ENCODE assay signal across 1 cellular context in genomic region chr20:31720486-31721407, GRCh38.
TF ChIP-seq lines count a peak whose summit lies in the region.

No MANE protein-coding gene starts in this region.

TF ChIP-seq in HepG2, 621 proteins besides CTCF, POLR2A, EP300 and RAD21 (continued from another document and continues in another):
- TF ChIP-seq, protein P1, sequence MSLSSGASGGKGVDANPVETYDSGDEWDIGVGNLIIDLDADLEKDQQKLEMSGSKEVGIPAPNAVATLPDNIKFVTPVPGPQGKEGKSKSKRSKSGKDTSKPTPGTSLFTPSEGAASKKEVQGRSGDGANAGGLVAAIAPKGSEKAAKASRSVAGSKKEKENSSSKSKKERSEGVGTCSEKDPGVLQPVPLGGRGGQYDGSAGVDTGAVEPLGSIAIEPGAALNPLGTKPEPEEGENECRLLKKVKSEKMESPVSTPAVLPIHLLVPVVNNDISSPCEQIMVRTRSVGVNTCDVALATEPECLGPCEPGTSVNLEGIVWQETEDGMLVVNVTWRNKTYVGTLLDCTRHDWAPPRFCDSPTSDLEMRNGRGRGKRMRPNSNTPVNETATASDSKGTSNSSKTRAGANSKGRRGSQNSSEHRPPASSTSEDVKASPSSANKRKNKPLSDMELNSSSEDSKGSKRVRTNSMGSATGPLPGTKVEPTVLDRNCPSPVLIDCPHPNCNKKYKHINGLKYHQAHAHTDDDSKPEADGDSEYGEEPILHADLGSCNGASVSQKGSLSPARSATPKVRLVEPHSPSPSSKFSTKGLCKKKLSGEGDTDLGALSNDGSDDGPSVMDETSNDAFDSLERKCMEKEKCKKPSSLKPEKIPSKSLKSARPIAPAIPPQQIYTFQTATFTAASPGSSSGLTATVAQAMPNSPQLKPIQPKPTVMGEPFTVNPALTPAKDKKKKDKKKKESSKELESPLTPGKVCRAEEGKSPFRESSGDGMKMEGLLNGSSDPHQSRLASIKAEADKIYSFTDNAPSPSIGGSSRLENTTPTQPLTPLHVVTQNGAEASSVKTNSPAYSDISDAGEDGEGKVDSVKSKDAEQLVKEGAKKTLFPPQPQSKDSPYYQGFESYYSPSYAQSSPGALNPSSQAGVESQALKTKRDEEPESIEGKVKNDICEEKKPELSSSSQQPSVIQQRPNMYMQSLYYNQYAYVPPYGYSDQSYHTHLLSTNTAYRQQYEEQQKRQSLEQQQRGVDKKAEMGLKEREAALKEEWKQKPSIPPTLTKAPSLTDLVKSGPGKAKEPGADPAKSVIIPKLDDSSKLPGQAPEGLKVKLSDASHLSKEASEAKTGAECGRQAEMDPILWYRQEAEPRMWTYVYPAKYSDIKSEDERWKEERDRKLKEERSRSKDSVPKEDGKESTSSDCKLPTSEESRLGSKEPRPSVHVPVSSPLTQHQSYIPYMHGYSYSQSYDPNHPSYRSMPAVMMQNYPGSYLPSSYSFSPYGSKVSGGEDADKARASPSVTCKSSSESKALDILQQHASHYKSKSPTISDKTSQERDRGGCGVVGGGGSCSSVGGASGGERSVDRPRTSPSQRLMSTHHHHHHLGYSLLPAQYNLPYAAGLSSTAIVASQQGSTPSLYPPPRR (CRISPR knock-in tag; IDR thresholded peaks at IDR 0.05; ENCODE audit: borderline replicate concordance) = peak; percentile 93
- TF ChIP-seq KDM5B (CRISPR knock-in tag; IDR thresholded peaks at IDR 0.05; ENCODE audit: borderline replicate concordance) = no peak; the same call in none of the 2 replicates
- TF ChIP-seq ZNF747 (CRISPR knock-in tag; IDR thresholded peaks at IDR 0.05; ENCODE audit: borderline replicate concordance) = peak; percentile 98
- no peak for TF ChIP-seq IKZF1 (IDR thresholded peaks at IDR 0.05)
- no peak for TF ChIP-seq ZNF17 (CRISPR knock-in tag; IDR thresholded peaks at IDR 0.05)
- peak; percentile 72; the same call in 1 of the 2 replicates for TF ChIP-seq HIVEP1 (CRISPR knock-in tag; IDR thresholded peaks at IDR 0.05)
- peak; percentile 87; the same call in 1 of the 2 replicates for TF ChIP-seq KAT7 (CRISPR knock-in tag; IDR thresholded peaks at IDR 0.05; ENCODE audit: borderline replicate concordance)
- peak; percentile 92 for TF ChIP-seq ZKSCAN8 (CRISPR knock-in tag; IDR thresholded peaks at IDR 0.05; ENCODE audit: borderline replicate concordance)
- TF ChIP-seq ZNF383 (CRISPR knock-in tag; IDR thresholded peaks at IDR 0.05; ENCODE audit: borderline replicate concordance) = peak; percentile 74; the same call in 1 of the 2 replicates
- TF ChIP-seq TSC22D2 (CRISPR knock-in tag; IDR thresholded peaks at IDR 0.05; ENCODE audit: borderline replicate concordance) = peak; percentile 97
- TF ChIP-seq, protein P2, sequence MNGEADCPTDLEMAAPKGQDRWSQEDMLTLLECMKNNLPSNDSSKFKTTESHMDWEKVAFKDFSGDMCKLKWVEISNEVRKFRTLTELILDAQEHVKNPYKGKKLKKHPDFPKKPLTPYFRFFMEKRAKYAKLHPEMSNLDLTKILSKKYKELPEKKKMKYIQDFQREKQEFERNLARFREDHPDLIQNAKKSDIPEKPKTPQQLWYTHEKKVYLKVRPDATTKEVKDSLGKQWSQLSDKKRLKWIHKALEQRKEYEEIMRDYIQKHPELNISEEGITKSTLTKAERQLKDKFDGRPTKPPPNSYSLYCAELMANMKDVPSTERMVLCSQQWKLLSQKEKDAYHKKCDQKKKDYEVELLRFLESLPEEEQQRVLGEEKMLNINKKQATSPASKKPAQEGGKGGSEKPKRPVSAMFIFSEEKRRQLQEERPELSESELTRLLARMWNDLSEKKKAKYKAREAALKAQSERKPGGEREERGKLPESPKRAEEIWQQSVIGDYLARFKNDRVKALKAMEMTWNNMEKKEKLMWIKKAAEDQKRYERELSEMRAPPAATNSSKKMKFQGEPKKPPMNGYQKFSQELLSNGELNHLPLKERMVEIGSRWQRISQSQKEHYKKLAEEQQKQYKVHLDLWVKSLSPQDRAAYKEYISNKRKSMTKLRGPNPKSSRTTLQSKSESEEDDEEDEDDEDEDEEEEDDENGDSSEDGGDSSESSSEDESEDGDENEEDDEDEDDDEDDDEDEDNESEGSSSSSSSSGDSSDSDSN (CRISPR knock-in tag; IDR thresholded peaks at IDR 0.05) = peak; percentile 85
- peak; percentile 88 for TF ChIP-seq HOXA5 (CRISPR knock-in tag; IDR thresholded peaks at IDR 0.05)
- TF ChIP-seq REST (IDR thresholded peaks at IDR 0.05; ENCODE audit: borderline replicate concordance in 1 of 2, low read depth in 1 of 2, low read length in 2 of 2) = peak in 1 of 2 experiments; percentile 77; a peak in 1 of 4 replicates
- TF ChIP-seq CENPT (CRISPR knock-in tag; IDR thresholded peaks at IDR 0.05; ENCODE audit: low read depth) = no peak; the same call in 1 of the 2 replicates
- TF ChIP-seq DMAP1 (CRISPR knock-in tag; IDR thresholded peaks at IDR 0.05) = peak; percentile 79; the same call in 1 of the 2 replicates
- peak; percentile 39; the same call in 1 of the 2 replicates for TF ChIP-seq ARNT2 (CRISPR knock-in tag; IDR thresholded peaks at IDR 0.05; ENCODE audit: low read depth)
- TF ChIP-seq KLF16 (CRISPR knock-in tag; IDR thresholded peaks at IDR 0.05) = peak; percentile 67 to 85; a peak in 3 of 4 replicates
- TF ChIP-seq ZBTB7B (CRISPR knock-in tag; IDR thresholded peaks at IDR 0.05) = peak; percentile 100
- peak; percentile 80 for TF ChIP-seq FOXJ3 (CRISPR knock-in tag; IDR thresholded peaks at IDR 0.05; ENCODE audit: borderline replicate concordance)
- 0 out of 2 replicates have a peak, but pooled peaks have one; percentile 61 for TF ChIP-seq ISX (CRISPR knock-in tag; conservative IDR thresholded peaks at IDR 0.05)
- peak; percentile 70; the same call in 1 of the 2 replicates for TF ChIP-seq U2AF2 (IDR thresholded peaks at IDR 0.05; ENCODE audit: low read depth, low read length)
- TF ChIP-seq ZNF451 (CRISPR knock-in tag; IDR thresholded peaks at IDR 0.05) = peak; percentile 89; the same call in 1 of the 2 replicates
- peak; percentile 93; the same call in 1 of the 2 replicates for TF ChIP-seq ARID2 (CRISPR knock-in tag; IDR thresholded peaks at IDR 0.05; ENCODE audit: borderline replicate concordance)
- TF ChIP-seq MYNN (CRISPR knock-in tag; IDR thresholded peaks at IDR 0.05; ENCODE audit: low read depth) = no peak
- peak; percentile 52; the same call in 1 of the 2 replicates for TF ChIP-seq KAT8 (CRISPR knock-in tag; IDR thresholded peaks at IDR 0.05)
- TF ChIP-seq ZSCAN30 (CRISPR knock-in tag; IDR thresholded peaks at IDR 0.05) = no peak
- TF ChIP-seq, protein P3, sequence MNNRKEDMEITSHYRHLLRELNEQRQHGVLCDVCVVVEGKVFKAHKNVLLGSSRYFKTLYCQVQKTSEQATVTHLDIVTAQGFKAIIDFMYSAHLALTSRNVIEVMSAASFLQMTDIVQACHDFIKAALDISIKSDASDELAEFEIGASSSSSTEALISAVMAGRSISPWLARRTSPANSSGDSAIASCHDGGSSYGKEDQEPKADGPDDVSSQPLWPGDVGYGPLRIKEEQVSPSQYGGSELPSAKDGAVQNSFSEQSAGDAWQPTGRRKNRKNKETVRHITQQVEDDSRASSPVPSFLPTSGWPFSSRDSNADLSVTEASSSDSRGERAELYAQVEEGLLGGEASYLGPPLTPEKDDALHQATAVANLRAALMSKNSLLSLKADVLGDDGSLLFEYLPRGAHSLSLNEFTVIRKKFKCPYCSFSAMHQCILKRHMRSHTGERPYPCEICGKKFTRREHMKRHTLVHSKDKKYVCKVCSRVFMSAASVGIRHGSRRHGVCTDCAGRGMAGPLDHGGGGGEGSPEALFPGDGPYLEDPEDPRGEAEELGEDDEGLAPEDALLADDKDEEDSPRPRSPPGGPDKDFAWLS (CRISPR knock-in tag; IDR thresholded peaks at IDR 0.05; ENCODE audit: borderline replicate concordance) = peak; percentile 99
- TF ChIP-seq EED (CRISPR knock-in tag; IDR thresholded peaks at IDR 0.05) = peak; percentile 95
- TF ChIP-seq NKX3-1 (CRISPR knock-in tag; IDR thresholded peaks at IDR 0.05) = peak; percentile 84; the same call in 1 of the 2 replicates
- TF ChIP-seq RORA (CRISPR knock-in tag; IDR thresholded peaks at IDR 0.05) = no peak
- TF ChIP-seq ZNF83 (CRISPR knock-in tag; IDR thresholded peaks at IDR 0.05; ENCODE audit: borderline replicate concordance) = 0 out of 2 replicates have a peak, but pooled peaks have one; percentile 0
- TF ChIP-seq ZIK1 (CRISPR knock-in tag; IDR thresholded peaks at IDR 0.05; ENCODE audit: borderline replicate concordance, low read depth) = no peak
- peak; percentile 19; the same call in 1 of the 2 replicates for TF ChIP-seq ZNF142 (CRISPR knock-in tag; IDR thresholded peaks at IDR 0.05)
- 0 out of 2 replicates have a peak, but pooled peaks have one; percentile 47 for TF ChIP-seq ZBTB21 (CRISPR knock-in tag; IDR thresholded peaks at IDR 0.05)
- TF ChIP-seq ZNF446 (CRISPR knock-in tag; IDR thresholded peaks at IDR 0.05) = 0 out of 2 replicates have a peak, but pooled peaks have one; percentile 18
- 0 out of 2 replicates have a peak, but pooled peaks have one; percentile 34 for TF ChIP-seq THYN1 (CRISPR knock-in tag; IDR thresholded peaks at IDR 0.05; ENCODE audit: borderline replicate concordance, low read depth)
- 0 out of 2 replicates have a peak, but pooled peaks have one; percentile 88 for TF ChIP-seq ZFP36L2 (CRISPR knock-in tag; IDR thresholded peaks at IDR 0.05)
- TF ChIP-seq GABPA (IDR thresholded peaks at IDR 0.05; ENCODE audit: low read depth, low read length) = no peak
- TF ChIP-seq GABPA (CRISPR knock-in tag; IDR thresholded peaks at IDR 0.05; ENCODE audit: low read depth) = peak; percentile 39; the same call in 1 of the 2 replicates
- no peak for TF ChIP-seq ATF1 (CRISPR knock-in tag; IDR thresholded peaks at IDR 0.05)
- peak; percentile 78 for TF ChIP-seq ZNF746 (CRISPR knock-in tag; IDR thresholded peaks at IDR 0.05)
- TF ChIP-seq FOXO1 (CRISPR knock-in tag; IDR thresholded peaks at IDR 0.05) = peak; percentile 95
- peak; percentile 87 for TF ChIP-seq SSRP1 (CRISPR knock-in tag; IDR thresholded peaks at IDR 0.05)
- no peak for TF ChIP-seq ZNF75D (CRISPR knock-in tag; IDR thresholded peaks at IDR 0.05; ENCODE audit: borderline replicate concordance)
- TF ChIP-seq SIX1 (CRISPR knock-in tag; IDR thresholded peaks at IDR 0.05; ENCODE audit: borderline replicate concordance) = peak; percentile 68
